Comparison of ENCODE assay signal across 10 cellular contexts in genomic region chr20:64053841-64054661, GRCh38. TPM values are rescaled to one million over a fixed set of nuclear protein-coding genes. Genes with fewer than 3 reads are reported as not detected.
DNase-seq lines count a peak whose midpoint lies in the region; ATAC-seq, FAIRE-seq and TF ChIP-seq lines count a peak whose summit lies in the region.
"Had no signal": no experiment of that assay in that cellular context is flagged by ENCODE, and none has a peak within 500 bp of the region (broad histone marks: within the 10 kb centered on the region; RNA-seq: fewer than 3 reads in every experiment).

No MANE protein-coding gene starts in this region.

- peak in 2 of 4 donors; percentile 13 to 40 for TF ChIP-seq POLR2A in upper lobe of left lung (IDR thresholded peaks at IDR 0.05)
- TF ChIP-seq POLR2A in GM12891 (IDR thresholded peaks at IDR 0.05; ENCODE audit: low read depth, low read length) = no peak

- intact Hi-C loops in right cardiac atrium (cut with DNase I) = no loop called here

- no peak overlapping the region for H3K4me3 ChIP-seq in right cardiac atrium (ENCODE audit: low read length)
- H3K4me3 ChIP-seq in upper lobe of left lung = peak overlapping the region in 3 of 4 donors; percentile 14 to 18 (median 14)

- H3K27me3 ChIP-seq in right cardiac atrium (ENCODE audit: control insufficient read depth, insufficient read depth) (no peaks in the 10 kb centered on the region), upper lobe of left lung (peaks cover 0 to 16% (median 6%) of the 10 kb centered on the region in 4 donors)

- peak overlapping the region; percentile 71 for H3K27ac ChIP-seq in right cardiac atrium (ENCODE audit: low read length)
- H3K27ac ChIP-seq in upper lobe of left lung = peak overlapping the region; percentile 88 to 93 (median 90)
- H3K27ac ChIP-seq: C4-2B had no signal

- WGBS in right cardiac atrium = 20% methylated on average over 17 of the region's 17 CpGs
- WGBS in upper lobe of left lung, 2 donors = 14 to 24% methylated on average over 8 to 16 of the region's 17 CpGs

- ATAC-seq in SK-N-SH treated with all-trans-retinoic acid at 6 μM for 48 hours = peak; percentile 39
- peak; percentile 56 to 68 for ATAC-seq in right cardiac atrium
- ATAC-seq in upper lobe of left lung (ENCODE audit: low FRiP score in 2 of 2) = peak in 1 of 2 donors; percentile 2

- H3K4me1 ChIP-seq in right cardiac atrium (ENCODE audit: control insufficient read depth, insufficient read depth, low read length) (no peaks in the 10 kb centered on the region), upper lobe of left lung (peaks cover 43 to 78% (median 64%) of the 10 kb centered on the region in 4 donors)

- TF ChIP-seq EP300 in upper lobe of left lung (IDR thresholded peaks at IDR 0.05) = peak in 2 of 4 donors; percentile 28 to 52

- peak; percentile 17 for DNase-seq in NOMO-1 treated with DMSO at 0.1 percent for 48 hours (lab: John Stamatoyannopoulos, UW; ENCODE audit: unreplicated experiment)
- no peak for DNase-seq in NOMO-1 treated with dmso at 0.1 percent for 144 hours (lab: John Stamatoyannopoulos, UW; ENCODE audit: unreplicated experiment)
- DNase-seq in right cardiac atrium = peak; percentile 84 to 91 (median 90)
- DNase-seq in upper lobe of left lung = peak in 1 of 2 donors; percentile 50
- no peak for DNase-seq in cerebellar nuclear complex (lab: John Stamatoyannopoulos, UW)
- no peak for DNase-seq in GM12891 (ENCODE audit: insufficient read length, low spot score)
- DNase-seq in NCI-H2107 (lab: John Stamatoyannopoulos, UW) = no peak
- DNase-seq: activated naive CD4-positive, alpha-beta T cell treated with anti-CD3 and anti-CD28 coated beads for 36 hours had no signal

- no peaks in the 10 kb centered on the region for H3K36me3 ChIP-seq in upper lobe of left lung

- H3K9me3 ChIP-seq in right cardiac atrium (ENCODE audit: control insufficient read depth, low read length) (no peaks in the 10 kb centered on the region), upper lobe of left lung (no peaks in the 10 kb centered on the region)

- FAIRE-seq in GM12891 (lab: Jason Lieb, UNC) = no peak

- peak in 3 of 6 experiments; percentile 10 to 50 (median 33) for TF ChIP-seq CTCF in upper lobe of left lung (IDR thresholded peaks at IDR 0.05)

TF ChIP-seq in SK-N-SH treated with all-trans-retinoic acid at 6 μM for 48 hours, 23 proteins besides CTCF, POLR2A, EP300 and RAD21:
- TF ChIP-seq TOX (CRISPR knock-in tag; IDR thresholded peaks at IDR 0.05; ENCODE audit: borderline replicate concordance) (no peak), PATZ1 (CRISPR knock-in tag; IDR thresholded peaks at IDR 0.05; ENCODE audit: borderline replicate concordance) (peak; percentile 26; the same call in 1 of the 2 replicates)
TF ChIP-seq in SK-N-SH treated with all-trans-retinoic acid at 6 μM for 48 hours: peak in this region for 1.

TF ChIP-seq in GM12891, 5 proteins besides CTCF, POLR2A, EP300 and RAD21:
- TF ChIP-seq POLR2AphosphoS5 (IDR thresholded peaks at IDR 0.05; ENCODE audit: low read depth, low read length) (no peak), TAF1 (IDR thresholded peaks at IDR 0.05; ENCODE audit: low read depth, low read length) (no peak), SPI1 (IDR thresholded peaks at IDR 0.05; ENCODE audit: low read depth, low read length) (no peak), PAX5 (IDR thresholded peaks at IDR 0.05; ENCODE audit: insufficient read depth, low read length, severe bottlenecking) (no peak), POU2F2 (IDR thresholded peaks at IDR 0.05; ENCODE audit: low read depth, low read length) (no peak)

RNA-seq across cellular contexts. Expression of gene SOX18, which starts 4.6 kb away (rescaled TPM):
- total RNA-seq in right cardiac atrium = 10 to 100 TPM; 28.7 to 42.1 (median 41.1) TPM
- polyA plus RNA-seq in right cardiac atrium = 26.8 TPM
- total RNA-seq in upper lobe of left lung = 100 to 1,000 TPM in 1 of 6 donors, 10 to 100 TPM in 4, 1 to 10 TPM in 1; 6.3 to 138 (median 37.7) TPM
- polyA plus RNA-seq in GM12891 (2012; ENCODE audit: low read depth, missing spikeins) = 0.13 TPM
- total RNA-seq: activated naive CD4-positive, alpha-beta T cell treated with anti-CD3 and anti-CD28 coated beads for 36 hours had no signal

RNA-seq across cellular contexts. Expression of gene TCEA2, which starts 8.9 kb away (rescaled TPM):
- total RNA-seq in right cardiac atrium (10 to 100 TPM; 46.3 to 52.0 (median 50.0) TPM), upper lobe of left lung (10 to 100 TPM; 21.7 to 56.0 (median 28.4) TPM)
- 38.3 TPM for polyA plus RNA-seq in right cardiac atrium
- polyA plus RNA-seq in GM12891 (2012; ENCODE audit: low read depth, missing spikeins) = 34.5 TPM

RNA-seq across cellular contexts. Expression of gene C20orf204, which starts 18.1 kb away (rescaled TPM):
- total RNA-seq in right cardiac atrium = under 1 TPM; 0.21 to 0.82 (median 0.49) TPM
- 0.36 TPM for polyA plus RNA-seq in right cardiac atrium
- total RNA-seq in upper lobe of left lung = 1 to 10 TPM in 4 of 6 donors, under 1 TPM in 2; 0.44 to 2.3 (median 1.7) TPM
- 51.3 TPM for polyA plus RNA-seq in GM12891 (2012; ENCODE audit: low read depth, missing spikeins)

RNA-seq across cellular contexts. Expression of gene RGS19, which starts 25.3 kb away (rescaled TPM):
- total RNA-seq in right cardiac atrium (1 to 10 TPM; 6.3 to 9.1 (median 8.3) TPM), upper lobe of left lung (10 to 100 TPM; 21.5 to 70.8 (median 55.6) TPM)
- polyA plus RNA-seq in right cardiac atrium = 5.8 TPM
- polyA plus RNA-seq in GM12891 (2012; ENCODE audit: low read depth, missing spikeins) = 27.9 TPM

RNA-seq across cellular contexts. Expression of gene OPRL1, which starts 25.8 kb away (rescaled TPM):
- 1 to 10 TPM in 2 of 4 donors, under 1 TPM in 2; 0.50 to 1.3 (median 1.1) TPM for total RNA-seq in right cardiac atrium
- polyA plus RNA-seq in right cardiac atrium = 0.81 TPM
- total RNA-seq in upper lobe of left lung = 1 to 10 TPM; 1.7 to 3.1 (median 2.6) TPM
- 0.68 TPM for polyA plus RNA-seq in GM12891 (2012; ENCODE audit: low read depth, missing spikeins)

Comparison
In these comparisons a context has a peak if more than half of its experiments do, and no peak if none do; other contexts are left out.
1. DNase-seq: peak in NOMO-1 treated with DMSO at 0.1 percent for 48 hours (single experiment) and right cardiac atrium (3 of 3); none in NOMO-1 treated with dmso at 0.1 percent for 144 hours (single experiment), cerebellar nuclear complex (0 of 2), GM12891 (single experiment) and NCI-H2107 (single experiment).